ENCODE assay signal across 1 cellular context in genomic region chr16:8572063-8572918, GRCh38.
A peak's percentile ranks its signal among the peaks of the same experiment; 100 is the strongest.
TF ChIP-seq lines count a peak whose summit lies in the region.

No MANE protein-coding gene starts in this region.

TF ChIP-seq in HepG2, 621 proteins besides CTCF, POLR2A, EP300 and RAD21 (continued from another document and continues in another):
- TF ChIP-seq, protein P1, sequence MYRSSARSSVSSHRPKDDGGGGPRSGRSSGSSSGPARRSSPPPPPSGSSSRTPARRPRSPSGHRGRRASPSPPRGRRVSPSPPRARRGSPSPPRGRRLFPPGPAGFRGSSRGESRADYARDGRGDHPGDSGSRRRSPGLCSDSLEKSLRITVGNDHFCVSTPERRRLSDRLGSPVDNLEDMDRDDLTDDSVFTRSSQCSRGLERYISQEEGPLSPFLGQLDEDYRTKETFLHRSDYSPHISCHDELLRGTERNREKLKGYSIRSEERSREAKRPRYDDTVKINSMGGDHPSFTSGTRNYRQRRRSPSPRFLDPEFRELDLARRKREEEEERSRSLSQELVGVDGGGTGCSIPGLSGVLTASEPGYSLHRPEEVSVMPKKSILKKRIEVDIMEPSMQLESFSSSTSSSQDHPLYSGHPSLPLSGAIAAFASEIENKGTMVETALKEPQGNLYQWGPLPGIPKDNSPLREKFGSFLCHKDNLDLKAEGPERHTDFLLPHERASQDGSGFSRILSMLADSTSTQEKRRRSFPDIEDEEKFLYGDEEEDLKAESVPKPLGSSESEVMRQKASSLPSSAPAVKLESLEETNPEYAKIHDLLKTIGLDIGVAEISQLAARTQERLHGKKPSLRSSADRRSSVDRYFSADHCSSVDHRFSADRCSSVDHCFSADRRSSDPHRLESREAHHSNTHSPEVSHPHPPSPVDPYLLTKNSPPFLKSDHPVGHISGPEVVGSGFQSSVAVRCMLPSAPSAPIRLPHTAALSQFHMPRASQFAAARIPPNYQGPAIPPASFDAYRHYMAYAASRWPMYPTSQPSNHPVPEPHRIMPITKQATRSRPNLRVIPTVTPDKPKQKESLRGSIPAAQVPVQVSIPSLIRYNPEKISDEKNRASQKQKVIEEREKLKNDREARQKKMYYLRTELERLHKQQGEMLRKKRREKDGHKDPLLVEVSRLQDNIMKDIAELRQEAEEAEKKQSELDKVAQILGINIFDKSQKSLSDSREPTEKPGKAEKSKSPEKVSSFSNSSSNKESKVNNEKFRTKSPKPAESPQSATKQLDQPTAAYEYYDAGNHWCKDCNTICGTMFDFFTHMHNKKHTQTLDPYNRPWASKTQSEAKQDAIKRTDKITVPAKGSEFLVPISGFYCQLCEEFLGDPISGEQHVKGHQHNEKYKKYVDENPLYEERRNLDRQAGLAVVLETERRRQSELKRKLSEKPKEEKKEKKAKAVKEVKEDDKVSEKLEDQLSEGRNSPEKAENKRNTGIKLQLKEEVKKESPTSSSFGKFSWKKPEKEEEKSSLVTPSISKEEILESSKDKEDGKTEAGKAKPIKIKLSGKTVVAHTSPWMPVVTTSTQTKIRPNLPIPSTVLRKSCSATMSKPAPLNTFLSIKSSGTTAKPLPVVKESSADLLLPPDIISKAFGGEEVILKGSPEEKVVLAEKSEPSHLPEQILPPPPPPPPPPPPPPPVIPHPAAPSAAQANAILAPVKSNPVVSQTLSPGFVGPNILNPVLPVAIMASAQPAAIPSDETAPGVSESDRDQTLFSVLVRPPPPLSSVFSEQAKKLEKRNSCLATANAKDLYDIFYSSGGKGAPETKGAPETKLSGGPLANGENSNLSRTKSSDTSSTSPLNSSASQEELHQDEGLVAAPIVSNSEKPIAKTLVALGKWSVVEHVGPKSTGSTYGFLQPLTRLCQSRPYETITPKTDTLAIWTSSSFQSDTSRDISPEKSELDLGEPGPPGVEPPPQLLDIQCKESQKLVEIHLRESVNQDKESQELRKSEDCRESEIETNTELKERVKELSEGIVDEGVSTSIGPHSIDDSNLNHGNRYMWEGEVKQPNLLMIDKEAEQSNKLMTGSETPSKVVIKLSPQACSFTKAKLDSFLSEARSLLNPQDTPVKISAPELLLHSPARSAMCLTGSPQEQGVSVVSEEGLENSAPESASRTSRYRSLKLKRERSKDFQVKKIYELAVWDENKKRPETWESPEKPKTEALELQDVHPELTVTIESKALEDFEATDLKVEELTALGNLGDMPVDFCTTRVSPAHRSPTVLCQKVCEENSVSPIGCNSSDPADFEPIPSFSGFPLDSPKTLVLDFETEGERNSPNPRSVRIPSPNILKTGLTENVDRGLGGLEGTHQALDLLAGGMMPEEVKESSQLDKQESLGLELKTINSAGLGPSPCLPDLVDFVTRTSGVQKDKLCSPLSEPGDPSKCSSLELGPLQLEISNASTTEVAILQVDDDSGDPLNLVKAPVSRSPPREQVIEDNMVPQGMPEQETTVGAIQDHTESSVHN (CRISPR knock-in tag; IDR thresholded peaks at IDR 0.05) = no peak
- TF ChIP-seq ZNF30 (CRISPR knock-in tag; IDR thresholded peaks at IDR 0.05) (peak; percentile 44; the same call in 1 of the 2 replicates), ZNF280D (CRISPR knock-in tag; IDR thresholded peaks at IDR 0.05) (no peak), TCF7 (IDR thresholded peaks at IDR 0.05; ENCODE audit: low read depth) (no peak), GZF1 (CRISPR knock-in tag; IDR thresholded peaks at IDR 0.05) (no peak), ZNF740 (CRISPR knock-in tag; IDR thresholded peaks at IDR 0.05) (no peak), MIXL1 (CRISPR knock-in tag; IDR thresholded peaks at IDR 0.05) (no peak), SPEN (CRISPR knock-in tag; IDR thresholded peaks at IDR 0.05; ENCODE audit: low read depth) (peak; percentile 64; the same call in 1 of the 2 replicates), ZNF770 (CRISPR knock-in tag; IDR thresholded peaks at IDR 0.05) (peak; percentile 26; the same call in 1 of the 2 replicates), MTF2 (CRISPR knock-in tag; IDR thresholded peaks at IDR 0.05; ENCODE audit: borderline replicate concordance) (0 out of 2 replicates have a peak, but pooled peaks have one; percentile 67), HIC2 (CRISPR knock-in tag; IDR thresholded peaks at IDR 0.05; ENCODE audit: low read depth) (no peak), ZEB1 (IDR thresholded peaks at IDR 0.05; ENCODE audit: insufficient replicate concordance, low read depth) (no peak), FOXJ3 (CRISPR knock-in tag; IDR thresholded peaks at IDR 0.05; ENCODE audit: borderline replicate concordance) (no peak), FOXA1 (IDR thresholded peaks at IDR 0.05) (no peak), FOXA1 (CRISPR knock-in tag; IDR thresholded peaks at IDR 0.05) (0 out of 2 replicates have a peak, but pooled peaks have one; percentile 15), JUNB (CRISPR knock-in tag; IDR thresholded peaks at IDR 0.05; ENCODE audit: borderline replicate concordance) (no peak), ZNF343 (CRISPR knock-in tag; IDR thresholded peaks at IDR 0.05) (no peak), SNAPC2 (CRISPR knock-in tag; IDR thresholded peaks at IDR 0.05) (no peak), MATR3 (CRISPR knock-in tag; IDR thresholded peaks at IDR 0.05) (no peak), BHLHE40 (IDR thresholded peaks at IDR 0.05; ENCODE audit: low read length) (0 out of 2 replicates have a peak, but pooled peaks have one; percentile 13), ATF7 (IDR thresholded peaks at IDR 0.05) (no peak), ATF7 (CRISPR knock-in tag; IDR thresholded peaks at IDR 0.05) (no peak), SSRP1 (CRISPR knock-in tag; IDR thresholded peaks at IDR 0.05) (peak; percentile 66; the same call in 1 of the 2 replicates), ZNF354B (CRISPR knock-in tag; IDR thresholded peaks at IDR 0.05) (no peak), ZSCAN20 (CRISPR knock-in tag; IDR thresholded peaks at IDR 0.05; ENCODE audit: borderline replicate concordance) (no peak), DR1 (CRISPR knock-in tag; IDR thresholded peaks at IDR 0.05) (no peak)
- TF ChIP-seq, protein P2, sequence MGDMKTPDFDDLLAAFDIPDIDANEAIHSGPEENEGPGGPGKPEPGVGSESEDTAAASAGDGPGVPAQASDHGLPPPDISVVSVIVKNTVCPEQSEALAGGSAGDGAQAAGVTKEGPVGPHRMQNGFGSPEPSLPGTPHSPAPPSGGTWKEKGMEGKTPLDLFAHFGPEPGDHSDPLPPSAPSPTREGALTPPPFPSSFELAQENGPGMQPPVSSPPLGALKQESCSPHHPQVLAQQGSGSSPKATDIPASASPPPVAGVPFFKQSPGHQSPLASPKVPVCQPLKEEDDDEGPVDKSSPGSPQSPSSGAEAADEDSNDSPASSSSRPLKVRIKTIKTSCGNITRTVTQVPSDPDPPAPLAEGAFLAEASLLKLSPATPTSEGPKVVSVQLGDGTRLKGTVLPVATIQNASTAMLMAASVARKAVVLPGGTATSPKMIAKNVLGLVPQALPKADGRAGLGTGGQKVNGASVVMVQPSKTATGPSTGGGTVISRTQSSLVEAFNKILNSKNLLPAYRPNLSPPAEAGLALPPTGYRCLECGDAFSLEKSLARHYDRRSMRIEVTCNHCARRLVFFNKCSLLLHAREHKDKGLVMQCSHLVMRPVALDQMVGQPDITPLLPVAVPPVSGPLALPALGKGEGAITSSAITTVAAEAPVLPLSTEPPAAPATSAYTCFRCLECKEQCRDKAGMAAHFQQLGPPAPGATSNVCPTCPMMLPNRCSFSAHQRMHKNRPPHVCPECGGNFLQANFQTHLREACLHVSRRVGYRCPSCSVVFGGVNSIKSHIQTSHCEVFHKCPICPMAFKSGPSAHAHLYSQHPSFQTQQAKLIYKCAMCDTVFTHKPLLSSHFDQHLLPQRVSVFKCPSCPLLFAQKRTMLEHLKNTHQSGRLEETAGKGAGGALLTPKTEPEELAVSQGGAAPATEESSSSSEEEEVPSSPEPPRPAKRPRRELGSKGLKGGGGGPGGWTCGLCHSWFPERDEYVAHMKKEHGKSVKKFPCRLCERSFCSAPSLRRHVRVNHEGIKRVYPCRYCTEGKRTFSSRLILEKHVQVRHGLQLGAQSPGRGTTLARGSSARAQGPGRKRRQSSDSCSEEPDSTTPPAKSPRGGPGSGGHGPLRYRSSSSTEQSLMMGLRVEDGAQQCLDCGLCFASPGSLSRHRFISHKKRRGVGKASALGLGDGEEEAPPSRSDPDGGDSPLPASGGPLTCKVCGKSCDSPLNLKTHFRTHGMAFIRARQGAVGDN (CRISPR knock-in tag; IDR thresholded peaks at IDR 0.05) = no peak
- TF ChIP-seq, protein P3, sequence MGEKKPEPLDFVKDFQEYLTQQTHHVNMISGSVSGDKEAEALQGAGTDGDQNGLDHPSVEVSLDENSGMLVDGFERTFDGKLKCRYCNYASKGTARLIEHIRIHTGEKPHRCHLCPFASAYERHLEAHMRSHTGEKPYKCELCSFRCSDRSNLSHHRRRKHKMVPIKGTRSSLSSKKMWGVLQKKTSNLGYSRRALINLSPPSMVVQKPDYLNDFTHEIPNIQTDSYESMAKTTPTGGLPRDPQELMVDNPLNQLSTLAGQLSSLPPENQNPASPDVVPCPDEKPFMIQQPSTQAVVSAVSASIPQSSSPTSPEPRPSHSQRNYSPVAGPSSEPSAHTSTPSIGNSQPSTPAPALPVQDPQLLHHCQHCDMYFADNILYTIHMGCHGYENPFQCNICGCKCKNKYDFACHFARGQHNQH (CRISPR knock-in tag; IDR thresholded peaks at IDR 0.05) = 0 out of 2 replicates have a peak, but pooled peaks have one; percentile 15
- TF ChIP-seq, protein P4, sequence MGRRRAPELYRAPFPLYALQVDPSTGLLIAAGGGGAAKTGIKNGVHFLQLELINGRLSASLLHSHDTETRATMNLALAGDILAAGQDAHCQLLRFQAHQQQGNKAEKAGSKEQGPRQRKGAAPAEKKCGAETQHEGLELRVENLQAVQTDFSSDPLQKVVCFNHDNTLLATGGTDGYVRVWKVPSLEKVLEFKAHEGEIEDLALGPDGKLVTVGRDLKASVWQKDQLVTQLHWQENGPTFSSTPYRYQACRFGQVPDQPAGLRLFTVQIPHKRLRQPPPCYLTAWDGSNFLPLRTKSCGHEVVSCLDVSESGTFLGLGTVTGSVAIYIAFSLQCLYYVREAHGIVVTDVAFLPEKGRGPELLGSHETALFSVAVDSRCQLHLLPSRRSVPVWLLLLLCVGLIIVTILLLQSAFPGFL (CRISPR knock-in tag; IDR thresholded peaks at IDR 0.05) = no peak
- TF ChIP-seq, protein P5, sequence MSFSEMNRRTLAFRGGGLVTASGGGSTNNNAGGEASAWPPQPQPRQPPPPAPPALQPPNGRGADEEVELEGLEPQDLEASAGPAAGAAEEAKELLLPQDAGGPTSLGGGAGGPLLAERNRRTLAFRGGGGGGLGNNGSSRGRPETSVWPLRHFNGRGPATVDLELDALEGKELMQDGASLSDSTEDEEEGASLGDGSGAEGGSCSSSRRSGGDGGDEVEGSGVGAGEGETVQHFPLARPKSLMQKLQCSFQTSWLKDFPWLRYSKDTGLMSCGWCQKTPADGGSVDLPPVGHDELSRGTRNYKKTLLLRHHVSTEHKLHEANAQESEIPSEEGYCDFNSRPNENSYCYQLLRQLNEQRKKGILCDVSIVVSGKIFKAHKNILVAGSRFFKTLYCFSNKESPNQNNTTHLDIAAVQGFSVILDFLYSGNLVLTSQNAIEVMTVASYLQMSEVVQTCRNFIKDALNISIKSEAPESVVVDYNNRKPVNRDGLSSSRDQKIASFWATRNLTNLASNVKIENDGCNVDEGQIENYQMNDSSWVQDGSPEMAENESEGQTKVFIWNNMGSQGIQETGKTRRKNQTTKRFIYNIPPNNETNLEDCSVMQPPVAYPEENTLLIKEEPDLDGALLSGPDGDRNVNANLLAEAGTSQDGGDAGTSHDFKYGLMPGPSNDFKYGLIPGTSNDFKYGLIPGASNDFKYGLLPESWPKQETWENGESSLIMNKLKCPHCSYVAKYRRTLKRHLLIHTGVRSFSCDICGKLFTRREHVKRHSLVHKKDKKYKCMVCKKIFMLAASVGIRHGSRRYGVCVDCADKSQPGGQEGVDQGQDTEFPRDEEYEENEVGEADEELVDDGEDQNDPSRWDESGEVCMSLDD (CRISPR knock-in tag; IDR thresholded peaks at IDR 0.05; ENCODE audit: borderline replicate concordance) = no peak
